ENCODE assay signal across 35 cellular contexts in genomic region chr20:57370316-57370715, GRCh38. TPM values are rescaled to one million over a fixed set of nuclear protein-coding genes. Genes with fewer than 3 reads are reported as not detected.
"Had no signal": no experiment of that assay in that cellular context is flagged by ENCODE, and none has a peak within 500 bp of the region (broad histone marks: within the 10 kb centered on the region; RNA-seq: fewer than 3 reads in every experiment).

No MANE protein-coding gene starts in this region.

- H3K4me1 ChIP-seq: adrenal gland, body of pancreas, colonic mucosa, gastroesophageal sphincter, parathyroid adenoma, psoas muscle, suprapubic skin, tibial artery had no signal

- H3K4me3 ChIP-seq: adrenal gland, body of pancreas, cardiac muscle cell, colonic mucosa, dorsolateral prefrontal cortex, gastroesophageal sphincter, hepatocyte, psoas muscle, smooth muscle cell, suprapubic skin, tibial artery, upper lobe of right lung had no signal

- H3K9me3 Mint-ChIP-seq: activated naive CD4-positive, alpha-beta T cell treated with anti-CD3 and anti-CD28 coated beads, Interleukin-2, amount 10 ng/mL, durations not matched to agents 7 days and 5 days; mesothelial cell of epicardium; naive thymus-derived CD4-positive, alpha-beta T cell; neural crest cell; stimulated activated naive B cell treated with anti-CD40 and anti-IgM and Interleukin-4, amounts not matched to agents 10 μg/mL and 1 μg/mL and 100 μg/mL, for 72 hours had no signal

- H3K27ac ChIP-seq: adrenal gland, body of pancreas, cardiac muscle cell, colonic mucosa, dorsolateral prefrontal cortex, gastroesophageal sphincter, hepatocyte, parathyroid adenoma, psoas muscle, suprapubic skin, tibial artery, upper lobe of right lung had no signal

- H3K9ac ChIP-seq: parathyroid adenoma had no signal

- H3K27me3 ChIP-seq: adrenal gland, body of pancreas, cardiac muscle cell, colonic mucosa, dorsolateral prefrontal cortex, gastroesophageal sphincter, hepatocyte, suprapubic skin, tibial artery, upper lobe of right lung had no signal

- H3K4me1 Mint-ChIP-seq: mesothelial cell of epicardium, neural crest cell had no signal

- H3K9me3 ChIP-seq: adrenal gland, body of pancreas, colonic mucosa, gastroesophageal sphincter, psoas muscle, suprapubic skin, tibial artery, upper lobe of right lung had no signal

- H3K27me3 Mint-ChIP-seq: activated naive CD4-positive, alpha-beta T cell treated with anti-CD3 and anti-CD28 coated beads, Interleukin-2, amount 10 ng/mL, durations not matched to agents 7 days and 5 days; naive thymus-derived CD4-positive, alpha-beta T cell; stimulated activated naive B cell treated with anti-CD40 and anti-IgM and Interleukin-4, amounts not matched to agents 10 μg/mL and 1 μg/mL and 100 μg/mL, for 72 hours had no signal

- DNase-seq: activated CD4-positive, alpha-beta T cell treated with anti-CD3 and anti-CD28 coated beads for 1 hour; activated CD4-positive, alpha-beta T cell treated with anti-CD3 and anti-CD28 coated beads, Interleukin-2, amount 50 U/mL, for 48 hours; activated effector memory CD4-positive, alpha-beta T cell treated with anti-CD3 and anti-CD28 coated beads, Interleukin-2, amount 50 U/mL, for 16 hours; activated naive CD4-positive, alpha-beta T cell treated with anti-CD3 and anti-CD28 coated beads, Interleukin-2, amount 10 ng/mL, durations not matched to agents 7 days and 5 days; adrenal gland; aorta; body of pancreas; cerebellar nuclear complex; colonic mucosa; dorsolateral prefrontal cortex; effector memory CD4-positive, alpha-beta T cell; erythroblast; islet precursor cell; left cardiac atrium; mammary epithelial cell; naive thymus-derived CD4-positive, alpha-beta T cell; occipital lobe; psoas muscle; stimulated activated CD4-positive, alpha-beta T cell treated with anti-CD3 and anti-CD28 coated beads, Interleukin-1b, Interleukin-23, amount 100 ng/mL, for 48 hours; stimulated activated CD4-positive, alpha-beta T cell treated with anti-CD3 and anti-CD28 coated beads, Interleukin-4, amount 100 ng/mL, for 4 hours; stimulated activated CD8-positive, alpha-beta memory T cell treated with anti-CD3 and anti-CD28 coated beads, Interleukin-4, amount 100 ng/mL, for 48 hours; stimulated activated naive B cell treated with anti-CD40 and anti-IgM and Interleukin-4, amounts not matched to agents 10 μg/mL and 1 μg/mL and 100 μg/mL, for 72 hours; T-helper 2 cell; upper lobe of right lung had no signal

- ATAC-seq: body of pancreas; gastroesophageal sphincter; left cardiac atrium; psoas muscle; SK-N-SH treated with all-trans-retinoic acid at 6 μM for 48 hours; stimulated activated naive B cell treated with anti-CD40 and anti-IgM and Interleukin-4, amounts not matched to agents 10 μg/mL and 1 μg/mL and 100 μg/mL, for 72 hours had no signal

- H3K27ac Mint-ChIP-seq: activated naive CD4-positive, alpha-beta T cell treated with anti-CD3 and anti-CD28 coated beads, Interleukin-2, amount 10 ng/mL, durations not matched to agents 7 days and 5 days; mesothelial cell of epicardium; stimulated activated naive B cell treated with anti-CD40 and anti-IgM and Interleukin-4, amounts not matched to agents 10 μg/mL and 1 μg/mL and 100 μg/mL, for 72 hours had no signal

- H3K4me3 Mint-ChIP-seq: activated naive CD4-positive, alpha-beta T cell treated with anti-CD3 and anti-CD28 coated beads, Interleukin-2, amount 10 ng/mL, durations not matched to agents 7 days and 5 days; mesothelial cell of epicardium; naive thymus-derived CD4-positive, alpha-beta T cell; neural crest cell; stimulated activated naive B cell treated with anti-CD40 and anti-IgM and Interleukin-4, amounts not matched to agents 10 μg/mL and 1 μg/mL and 100 μg/mL, for 72 hours had no signal

RNA-seq across cellular contexts. Expression of gene SPO11, which starts 40.7 kb away (rescaled TPM):
- total RNA-seq: adrenal gland; aorta; body of pancreas; cardiac muscle cell; colonic mucosa; dorsolateral prefrontal cortex; gastroesophageal sphincter; hepatocyte; left cardiac atrium; liver; mammary epithelial cell; mesothelial cell of epicardium; naive thymus-derived CD4-positive, alpha-beta T cell; neural crest cell; occipital lobe; psoas muscle; smooth muscle cell; suprapubic skin; upper lobe of right lung had no signal
- polyA plus RNA-seq: adrenal gland; aorta; cardiac muscle cell; hepatocyte; liver; mammary epithelial cell; naive thymus-derived CD4-positive, alpha-beta T cell; psoas muscle; smooth muscle cell had no signal
